Comparison of ENCODE assay signal across 8 cellular contexts in genomic region chr17:45172541-45173286, GRCh38. TPM values are rescaled to one million over a fixed set of nuclear protein-coding genes. Genes with fewer than 3 reads are reported as not detected.
DNase-seq lines count a peak whose midpoint lies in the region; ATAC-seq and TF ChIP-seq lines count a peak whose summit lies in the region.

No MANE protein-coding gene starts in this region.

- peaks cover 17% of the 10 kb centered on the region for H3K4me1 ChIP-seq in DOHH2 (ENCODE audit: control insufficient read depth, low read length)
- H3K4me1 ChIP-seq in Karpas-422 (ENCODE audit: low read length), result peaks cover 14% of the 10 kb centered on the region
- H3K4me1 ChIP-seq in lower lobe of right lung, result peaks cover 34% of the 10 kb centered on the region

- intact Hi-C loops in dendritic cell treated with granulocyte-macrophage colony-stimulating factor and Interleukin-4, amounts not matched to agents 40 ng/mL and 50 ng/mL, for 4 days (cut with micrococcal nuclease), result loop anchor here (1.0 kb wide), 1 partner anchor 11 kb away; the partner anchor contains the start of gene HEXIM2
- intact Hi-C loops in lower lobe of right lung (cut with DNase I), result no loop called here

- peaks cover 57% of the 10 kb centered on the region for H3K4me1 Mint-ChIP-seq in dendritic cell treated with granulocyte-macrophage colony-stimulating factor and Interleukin-4, amounts not matched to agents 40 ng/mL and 50 ng/mL, for 4 days (ENCODE audit: low read depth)

- H4K20me1 ChIP-seq in DOHH2 (ENCODE audit: control insufficient read depth, insufficient read depth, low read depth, low read length), result no peaks in the 10 kb centered on the region
- H4K20me1 ChIP-seq in Karpas-422 (ENCODE audit: insufficient read depth, low read depth, low read length), result no peaks in the 10 kb centered on the region

- H3K27me3 Mint-ChIP-seq in dendritic cell treated with granulocyte-macrophage colony-stimulating factor and Interleukin-4, amounts not matched to agents 40 ng/mL and 50 ng/mL, for 4 days, result no peaks in the 10 kb centered on the region

- DNase-seq in Karpas-422 (peak; percentile 77), lower lobe of right lung (peak; percentile 74), SIG-M5 treated with dmso at 0.1 percent for 504 hours (lab: John Stamatoyannopoulos, UW; ENCODE audit: unreplicated experiment) (no peak), NCI-H1694 (lab: John Stamatoyannopoulos, UW) (no peak)
- peak; percentile 22 for DNase-seq in activated CD4-positive, alpha-beta T cell treated with anti-CD3 and anti-CD28 coated beads for 1 hour
- DNase-seq in stimulated activated CD4-positive, alpha-beta T cell treated with anti-CD3 and anti-CD28 coated beads, Interleukin-4, amount 100 ng/mL, for 48 hours (ENCODE audit: low read depth in 2 of 2), result peak; percentile 31 to 39

- no peaks in the 10 kb centered on the region for H3K9me3 ChIP-seq in DOHH2 (ENCODE audit: control insufficient read depth, insufficient read depth, low read length)
- H3K9me3 ChIP-seq in Karpas-422 (ENCODE audit: low read length), result no peaks in the 10 kb centered on the region
- H3K9me3 ChIP-seq in lower lobe of right lung, result no peaks in the 10 kb centered on the region

- H3K27ac Mint-ChIP-seq in dendritic cell treated with granulocyte-macrophage colony-stimulating factor and Interleukin-4, amounts not matched to agents 40 ng/mL and 50 ng/mL, for 4 days, result peak overlapping the region; percentile 93

- H3K9me2 ChIP-seq in DOHH2 (replicated peaks; ENCODE audit: control insufficient read depth, low read length) (no peaks in the 10 kb centered on the region), Karpas-422 (replicated peaks; ENCODE audit: insufficient read depth, low read length) (no peaks in the 10 kb centered on the region)

- H3K27me3 ChIP-seq in DOHH2 (ENCODE audit: control insufficient read depth, low read length) (peaks cover 8% of the 10 kb centered on the region; the same call in 1 of the 2 replicates), Karpas-422 (ENCODE audit: low read length) (no peaks in the 10 kb centered on the region), lower lobe of right lung (ENCODE audit: low read depth) (no peaks in the 10 kb centered on the region)

- H3F3A ChIP-seq in DOHH2 (ENCODE audit: control insufficient read depth, insufficient read depth), result no peaks in the 10 kb centered on the region

- TF ChIP-seq CTCF in DOHH2 (IDR thresholded peaks at IDR 0.05; ENCODE audit: low read depth, low read length, poor library complexity, severe bottlenecking) (no peak), lower lobe of right lung (IDR thresholded peaks at IDR 0.05) (no peak)

- H3K9ac ChIP-seq in Karpas-422 (ENCODE audit: low read length), result peak overlapping the region; percentile 64

- H3K4me3 Mint-ChIP-seq in dendritic cell treated with granulocyte-macrophage colony-stimulating factor and Interleukin-4, amounts not matched to agents 40 ng/mL and 50 ng/mL, for 4 days, result peak overlapping the region; percentile 75

- no peaks in the 10 kb centered on the region for H3K9me3 Mint-ChIP-seq in dendritic cell treated with granulocyte-macrophage colony-stimulating factor and Interleukin-4, amounts not matched to agents 40 ng/mL and 50 ng/mL, for 4 days

- H3K36me3 Mint-ChIP-seq in dendritic cell treated with granulocyte-macrophage colony-stimulating factor and Interleukin-4, amounts not matched to agents 40 ng/mL and 50 ng/mL, for 4 days (ENCODE audit: low read depth), result peaks cover 13% of the 10 kb centered on the region

- H3K4me3 ChIP-seq in DOHH2 (ENCODE audit: low read length) (peak overlapping the region; percentile 70), Karpas-422 (ENCODE audit: low read length) (peak overlapping the region; percentile 54; the same call in 1 of the 2 replicates), lower lobe of right lung (peak overlapping the region; percentile 46)

- H3K27ac ChIP-seq in DOHH2 (ENCODE audit: low read depth, low read length) (peak overlapping the region; percentile 38), Karpas-422 (ENCODE audit: low read length) (peak overlapping the region; percentile 32; the same call in 1 of the 2 replicates), lower lobe of right lung (peak overlapping the region; percentile 90)

- H3K4me2 ChIP-seq in DOHH2 (ENCODE audit: low read length) (peak overlapping the region; percentile 86), Karpas-422 (ENCODE audit: low read depth, low read length, poor library complexity, severe bottlenecking) (peak overlapping the region; percentile 68)

- no peaks in the 10 kb centered on the region for H3K36me3 ChIP-seq in DOHH2 (ENCODE audit: control insufficient read depth, low read length)
- no peaks in the 10 kb centered on the region for H3K36me3 ChIP-seq in Karpas-422 (ENCODE audit: insufficient read depth, low read length)
- no peaks in the 10 kb centered on the region for H3K36me3 ChIP-seq in lower lobe of right lung

- ATAC-seq in lower lobe of right lung, result peak; percentile 83 to 86

- peak overlapping the region; percentile 92 for H2AFZ ChIP-seq in Karpas-422 (ENCODE audit: low read length)

- H3K79me2 ChIP-seq in DOHH2 (ENCODE audit: control insufficient read depth, low read length) (no peaks in the 10 kb centered on the region), Karpas-422 (ENCODE audit: low read length) (no peaks in the 10 kb centered on the region)

RNA-seq across cellular contexts. Expression of gene HEXIM2, which starts 11.0 kb away (rescaled TPM):
- 1.4 and 14.3 TPM in 2 replicates for total RNA-seq in Karpas-422 (2014; rRNA removed; shearing (Covaris generic); ENCODE audit: low replicate concordance)
- 6.4 TPM for total RNA-seq in lower lobe of right lung

RNA-seq across cellular contexts. Expression of gene HEXIM1, which starts 24.4 kb away (rescaled TPM):
- total RNA-seq in Karpas-422 (2014; rRNA removed; shearing (Covaris generic); ENCODE audit: low replicate concordance), result 3.5 and 3.7 TPM in 2 replicates
- total RNA-seq in lower lobe of right lung, result 33.9 TPM

RNA-seq across cellular contexts. Expression of gene ACBD4, which starts 37.2 kb away (rescaled TPM):
- 11.4 and 13.4 TPM in 2 replicates for total RNA-seq in Karpas-422 (2014; rRNA removed; shearing (Covaris generic); ENCODE audit: low replicate concordance)
- total RNA-seq in lower lobe of right lung, result 16.6 TPM

RNA-seq across cellular contexts. Expression of gene PLCD3, which starts 40.4 kb away (rescaled TPM):
- 0.45 TPM in 1 of 2 replicates, not detected in the other for total RNA-seq in Karpas-422 (2014; rRNA removed; shearing (Covaris generic); ENCODE audit: low replicate concordance)
- total RNA-seq in lower lobe of right lung, result 38.3 TPM

RNA-seq across cellular contexts. Expression of gene FMNL1, which starts 49.0 kb away (rescaled TPM):
- total RNA-seq in Karpas-422 (2014; rRNA removed; shearing (Covaris generic); ENCODE audit: low replicate concordance), result not detected in 2 replicates
- total RNA-seq in lower lobe of right lung, result 87.0 TPM

Comparison
In these comparisons a context has a peak if more than half of its experiments do, and no peak if none do; other contexts are left out.
1. H3K27ac ChIP-seq: peak in every context shown above with its lines; median percentile 90 in lower lobe of right lung; 38 in DOHH2; 32 in Karpas-422.
2. DNase-seq: peak in Karpas-422 (single experiment), activated CD4-positive, alpha-beta T cell treated with anti-CD3 and anti-CD28 coated beads for 1 hour (single experiment), lower lobe of right lung (single experiment) and stimulated activated CD4-positive, alpha-beta T cell treated with anti-CD3 and anti-CD28 coated beads, Interleukin-4, amount 100 ng/mL, for 48 hours (2 of 2); none in SIG-M5 treated with dmso at 0.1 percent for 504 hours (single experiment) and NCI-H1694 (single experiment).
3. Peak in every context shown above with its lines, with median percentiles within 50 percentile points of each other: H3K4me3 ChIP-seq.